ENCODE assay signal across 8 cellular contexts in the genomic region with DNA sequence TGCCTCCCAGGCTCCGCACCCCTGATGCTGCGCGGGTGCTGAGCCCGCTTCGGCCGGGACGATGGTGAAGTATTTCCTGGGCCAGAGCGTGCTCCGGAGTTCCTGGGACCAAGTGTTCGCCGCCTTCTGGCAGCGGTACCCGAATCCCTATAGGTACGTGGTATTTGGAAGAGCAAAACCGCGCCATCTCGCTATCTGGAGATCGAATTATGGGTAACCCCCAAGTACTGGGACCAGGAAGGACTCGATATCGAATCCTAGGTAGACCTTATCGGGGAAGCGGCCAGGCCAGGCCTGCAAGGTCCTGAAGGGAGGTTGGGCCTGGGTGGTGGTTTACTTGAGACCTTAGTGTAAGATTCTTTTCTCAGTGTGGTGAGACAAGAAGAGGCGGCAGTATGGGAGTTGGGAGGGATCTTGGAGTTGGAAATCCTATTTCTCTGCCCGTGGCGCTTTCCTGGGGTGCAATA. TPM values are rescaled to one million over a fixed set of nuclear protein-coding genes. Genes with fewer than 3 reads are reported as not detected.
DNase-seq lines count a peak whose midpoint lies in the region; ATAC-seq and TF ChIP-seq lines count a peak whose summit lies in the region.

No MANE protein-coding gene starts in this region.

- H3K4me1 ChIP-seq in colonic mucosa = peaks cover 36% of the 10 kb centered on the region
- H3K4me1 ChIP-seq in mucosa of rectum (ENCODE audit: control insufficient read depth in 2 of 2, insufficient read depth in 2 of 2, low read length in 2 of 2) = peaks cover 53 to 56% of the 10 kb centered on the region in 2 donors

- TF ChIP-seq CTCF in colonic mucosa (IDR thresholded peaks at IDR 0.05) = no peak

- ATAC-seq in HG02571 (IDR thresholded peaks at IDR 0.05; ENCODE audit: unreplicated experiment) (no peak), GM21529 (IDR thresholded peaks at IDR 0.05; ENCODE audit: unreplicated experiment) (no peak)

- H3K27me3 ChIP-seq in colonic mucosa = no peaks in the 10 kb centered on the region
- H3K27me3 ChIP-seq in mucosa of rectum (ENCODE audit: control insufficient read depth in 2 of 2, insufficient read depth in 2 of 2, low read length in 2 of 2) = no peaks in the 10 kb centered on the region

- H3K9me3 ChIP-seq in KOPT-K1 (ENCODE audit: insufficient read depth, low read length, poor library complexity, severe bottlenecking) = no peaks in the 10 kb centered on the region
- H3K9me3 ChIP-seq in colonic mucosa = no peaks in the 10 kb centered on the region
- H3K9me3 ChIP-seq in mucosa of rectum (ENCODE audit: control insufficient read depth in 2 of 2, low read length in 2 of 2) = no peaks in the 10 kb centered on the region

- peak overlapping the region; percentile 98 to 99 for H3K9ac ChIP-seq in colonic mucosa (ENCODE audit: low read depth in 2 of 2, low read length in 2 of 2)
- peak overlapping the region; percentile 97 for H3K9ac ChIP-seq in mucosa of rectum (ENCODE audit: low read depth in 1 of 2, low read length in 2 of 2)

- no peak for DNase-seq in colonic mucosa
- no peak for DNase-seq in GM19240 (ENCODE audit: insufficient read length, low spot score)
- DNase-seq in SKM-1 (lab: John Stamatoyannopoulos, UW; ENCODE audit: unreplicated experiment) = no peak

- H3K4me3 ChIP-seq in GM08714 (ENCODE audit: low read length) = peak overlapping the region; percentile 73
- H3K4me3 ChIP-seq in colonic mucosa = peak overlapping the region; percentile 95
- H3K4me3 ChIP-seq in mucosa of rectum (ENCODE audit: low read length in 2 of 2) = peak overlapping the region; percentile 90 to 98

- peak overlapping the region; percentile 85 for H3K27ac ChIP-seq in KOPT-K1 (ENCODE audit: low read depth, low read length, poor library complexity, severe bottlenecking)
- H3K27ac ChIP-seq in colonic mucosa = peak overlapping the region; percentile 89
- peak overlapping the region; percentile 92 for H3K27ac ChIP-seq in mucosa of rectum (ENCODE audit: low read depth in 2 of 2, low read length in 2 of 2)

- intact Hi-C loops in colonic mucosa (cut with DNase I) = no loop called here

- H3K36me3 ChIP-seq in KOPT-K1 (ENCODE audit: insufficient read depth, low read length) (peaks cover 61% of the 10 kb centered on the region), colonic mucosa (peaks cover 6% of the 10 kb centered on the region), mucosa of rectum (ENCODE audit: control insufficient read depth in 2 of 2, insufficient read depth in 2 of 2, low read length in 2 of 2) (peaks cover 22 to 23% of the 10 kb centered on the region in 2 donors)

RNA-seq across cellular contexts. Expression of a gene that starts 0.4 kb away (rescaled TPM):
- 100 to 1,000 TPM; 245 to 396 TPM for total RNA-seq in colonic mucosa

RNA-seq across cellular contexts. Expression of a gene that starts 0.4 kb away (rescaled TPM):
- 10 to 100 TPM; 32.9 to 39.5 TPM for total RNA-seq in colonic mucosa

RNA-seq across cellular contexts. Expression of a gene that starts 7.7 kb away (rescaled TPM):
- total RNA-seq in colonic mucosa = 10 to 100 TPM in 1 of 2 donors, 1 to 10 TPM in 1; 9.3 to 36.4 TPM

RNA-seq across cellular contexts. Expression of a gene that starts 47.5 kb away (rescaled TPM):
- 100 to 1,000 TPM; 137 to 185 TPM for total RNA-seq in colonic mucosa

RNA-seq across cellular contexts. Expression of a gene that starts 53.8 kb away (rescaled TPM):
- total RNA-seq in colonic mucosa = 10 to 100 TPM in 1 of 2 donors, 1 to 10 TPM in 1; 9.1 to 10.1 TPM
